ENCODE assay signal across 9 cellular contexts in genomic region chr10:119254355-119254754, GRCh38. TPM values are rescaled to one million over a fixed set of nuclear protein-coding genes. Genes with fewer than 3 reads are reported as not detected.
DNase-seq lines count a peak whose midpoint lies in the region; ATAC-seq and TF ChIP-seq lines count a peak whose summit lies in the region.
"Had no signal": no experiment of that assay in that cellular context is flagged by ENCODE, and none has a peak within 500 bp of the region (broad histone marks: within the 10 kb centered on the region; RNA-seq: fewer than 3 reads in every experiment).

No MANE protein-coding gene starts in this region.

- DNase-seq in lower lobe of right lung, result no peak
- peak; percentile 13 for DNase-seq in spleen
- DNase-seq in Karpas-422, result no peak
- DNase-seq in dermis blood vessel endothelial cell, result no peak
- no peak for DNase-seq in COR-L47 (lab: John Stamatoyannopoulos, UW)
- DNase-seq in NCI-H2227 (lab: John Stamatoyannopoulos, UW; ENCODE audit: unreplicated experiment), result no peak
- DNase-seq: NCI-H1694 treated with DMSO at 0.1 percent for 48 hours had no signal

- H4K20me1 ChIP-seq in Karpas-422 (ENCODE audit: insufficient read depth, low read depth, low read length), result 0 out of 2 replicates have a peak, but pooled peaks cover 4% of the 10 kb centered on the region

- H3K36me3 ChIP-seq in HUES48 (ENCODE audit: control insufficient read depth, insufficient read depth, low read length) (no peaks in the 10 kb centered on the region), lower lobe of right lung (no peaks in the 10 kb centered on the region), spleen (peaks cover 0 to 10% (median 0%) of the 10 kb centered on the region in 6 donors), Karpas-422 (ENCODE audit: insufficient read depth, low read length) (no peaks in the 10 kb centered on the region)

- TF ChIP-seq CTCF in lower lobe of right lung (IDR thresholded peaks at IDR 0.05), result no peak
- TF ChIP-seq CTCF in spleen (IDR thresholded peaks at IDR 0.05 in 8 of 11, conservative IDR thresholded peaks at IDR 0.05 in 3 of 11), result no peak

- H3K9me3 ChIP-seq in HUES48 (ENCODE audit: control insufficient read depth, insufficient read depth, low read length) (no peaks in the 10 kb centered on the region), lower lobe of right lung (no peaks in the 10 kb centered on the region), spleen (no peaks in the 10 kb centered on the region), Karpas-422 (ENCODE audit: low read length) (no peaks in the 10 kb centered on the region)

- no peaks in the 10 kb centered on the region for H3K79me2 ChIP-seq in Karpas-422 (ENCODE audit: low read length)

- ATAC-seq in lower lobe of right lung, result no peak

- H3K27ac ChIP-seq in HUES48 (ENCODE audit: low read depth, low read length) (peak overlapping the region; percentile 48), adipose tissue (ENCODE audit: low read depth, low read length) (peak overlapping the region; percentile 44), lower lobe of right lung (peak overlapping the region; percentile 76), spleen (peak overlapping the region in 6 of 8 donors; percentile 33 to 63 (median 46)), Karpas-422 (ENCODE audit: low read length) (no peak overlapping the region)

- no peak overlapping the region for H3K4me2 ChIP-seq in Karpas-422 (ENCODE audit: low read depth, low read length, poor library complexity, severe bottlenecking)

- 55 to 80% (median 58%) methylated on average over 3 of the region's 3 CpGs for WGBS in adipose tissue, 3 donors
- WGBS in spleen, 5 donors, result 70 to 92% (median 82%) methylated on average over 3 of the region's 3 CpGs

- TF ChIP-seq POLR2A in spleen (IDR thresholded peaks at IDR 0.05), result no peak

- H3K27me3 ChIP-seq in HUES48 (ENCODE audit: control insufficient read depth, insufficient read depth, low read length) (peaks cover 16% of the 10 kb centered on the region), lower lobe of right lung (ENCODE audit: low read depth) (no peaks in the 10 kb centered on the region), spleen (replicated peaks in 1 of 7) (no peaks in the 10 kb centered on the region), Karpas-422 (ENCODE audit: low read length) (no peaks in the 10 kb centered on the region)

- peaks cover 22% of the 10 kb centered on the region for H3K4me1 ChIP-seq in HUES48 (ENCODE audit: control insufficient read depth, insufficient read depth, low read length)
- peaks cover 70% of the 10 kb centered on the region for H3K4me1 ChIP-seq in lower lobe of right lung
- H3K4me1 ChIP-seq in spleen, result peaks cover 7 to 84% (median 55%) of the 10 kb centered on the region in 6 donors
- H3K4me1 ChIP-seq in Karpas-422 (ENCODE audit: low read length), result no peaks in the 10 kb centered on the region

- intact Hi-C loops in lower lobe of right lung (cut with DNase I) (loop anchor here (10.0 kb wide), 1 partner anchor 50 kb away; the partner anchor contains the start of gene GRK5), spleen (cut with DNase I; ENCODE audit: low total_unique reads) (no loop called here)

- H3K4me3 ChIP-seq in HUES48 (ENCODE audit: low read depth, low read length) (no peak overlapping the region), lower lobe of right lung (no peak overlapping the region), spleen (no peak overlapping the region), Karpas-422 (ENCODE audit: low read length) (no peak overlapping the region)

- no peaks in the 10 kb centered on the region for H3K9me2 ChIP-seq in Karpas-422 (replicated peaks; ENCODE audit: insufficient read depth, low read length)

- no peak overlapping the region for H3K9ac ChIP-seq in HUES48 (ENCODE audit: low read depth, low read length)
- H3K9ac ChIP-seq in Karpas-422 (ENCODE audit: low read length), result no peak overlapping the region

- H2AFZ ChIP-seq in Karpas-422 (ENCODE audit: low read length), result no peak overlapping the region

RNA-seq across cellular contexts. Expression of gene GRK5, which starts 47.0 kb away (rescaled TPM):
- polyA plus RNA-seq in adipose tissue (10 to 100 TPM in 2 of 3 donors, 1 to 10 TPM in 1; 3.2 to 38.5 (median 20.8) TPM), spleen (10 to 100 TPM; 15.5 to 25.0 (median 18.4) TPM)
- total RNA-seq in lower lobe of right lung (68.7 TPM), spleen (10 to 100 TPM; 47.2 to 85.2 (median 59.7) TPM), dermis blood vessel endothelial cell (47.0 and 57.9 TPM in 2 replicates)
- total RNA-seq in Karpas-422 (2014; rRNA removed; shearing (Covaris generic); ENCODE audit: low replicate concordance), result 4.5 and 5.0 TPM in 2 replicates
